Comparison of ENCODE assay signal across 19 cellular contexts in genomic region chr3:14328422-14328821, GRCh38.
DNase-seq lines count a peak whose midpoint lies in the region; ATAC-seq, FAIRE-seq and TF ChIP-seq lines count a peak whose summit lies in the region.
"Had no signal": no experiment of that assay in that cellular context is flagged by ENCODE, and none has a peak within 500 bp of the region (broad histone marks: within the 10 kb centered on the region; RNA-seq: fewer than 3 reads in every experiment).

No MANE protein-coding gene starts in this region.

- TF ChIP-seq POLR2A in gastrocnemius medialis (IDR thresholded peaks at IDR 0.05) = no peak

- no peaks in the 10 kb centered on the region for H3K36me3 ChIP-seq in HEK293 (ENCODE audit: control insufficient read depth in 2 of 2, insufficient read depth in 1 of 2, low read length in 2 of 2)
- no peaks in the 10 kb centered on the region for H3K36me3 ChIP-seq in gastrocnemius medialis

- no peak for DNase-seq in HTR-8/SVneo (ENCODE audit: insufficient read length, low spot score)
- peak; percentile 42 for DNase-seq in epithelial cell of esophagus (ENCODE audit: low read depth)
- DNase-seq in gastrocnemius medialis = no peak
- DNase-seq in chondrocyte (ENCODE audit: low spot score) = no peak
- DNase-seq: C1 segment of cervical spinal cord; CD4-positive, alpha-beta memory T cell; DMS 273 treated with DMSO at 0.1 percent for 48 hours; DMS79; EL; GDM1; GM23248; H7 had no signal

- FAIRE-seq in HTR-8/SVneo (lab: Jason Lieb, UNC) = peak; percentile 46
- FAIRE-seq: D721Med, GM12878, GM19239, H1 had no signal

- H3K4me3 Mint-ChIP-seq in chondrocyte (ENCODE audit: unreplicated experiment) = no peak overlapping the region
- H3K4me3 Mint-ChIP-seq: CD4-positive, alpha-beta memory T cell had no signal

- H3K4me3 ChIP-seq in HEK293 (ENCODE audit: low read depth, low read length) (no peak overlapping the region), epithelial cell of esophagus (ENCODE audit: low read length) (no peak overlapping the region), gastrocnemius medialis (no peak overlapping the region)
- H3K4me3 ChIP-seq: GM12878, GM23248 had no signal

- ATAC-seq in gastrocnemius medialis = no peak
- ATAC-seq in HG03280 (IDR thresholded peaks at IDR 0.05; ENCODE audit: unreplicated experiment) = no peak
- ATAC-seq in HG03520 (IDR thresholded peaks at IDR 0.05; ENCODE audit: unreplicated experiment) = no peak
- ATAC-seq: GM12878 had no signal

- no peak overlapping the region for H3K27ac Mint-ChIP-seq in chondrocyte (ENCODE audit: unreplicated experiment)
- H3K27ac Mint-ChIP-seq: CD4-positive, alpha-beta memory T cell had no signal

- no peaks in the 10 kb centered on the region for H3K9me3 Mint-ChIP-seq in chondrocyte (ENCODE audit: low read depth)

- CTCF ChIA-PET in HEK293 (lab: Yijun Ruan, JAX) = interaction anchor here (0.8 to 1.0 kb wide), 2 partner anchors 53 to 65 kb away, joined by 3 read pairs; no protein-coding TSS in a partner anchor

- TF ChIP-seq CTCF in HEK293 (tag by site-specific recombination; IDR thresholded peaks at IDR 0.05) (no peak), epithelial cell of esophagus (IDR thresholded peaks at IDR 0.05; ENCODE audit: insufficient read depth, low read depth, low read length, missing control alignments) (no peak), gastrocnemius medialis (IDR thresholded peaks at IDR 0.05 in 4 of 5, conservative IDR thresholded peaks at IDR 0.05 in 1 of 5) (no peak), chondrocyte (IDR thresholded peaks at IDR 0.05) (no peak)

- no peaks in the 10 kb centered on the region for H3K27me3 ChIP-seq in gastrocnemius medialis

- H3K9me3 ChIP-seq in HEK293 (ENCODE audit: control insufficient read depth, insufficient read depth, low read depth, low read length) = no peaks in the 10 kb centered on the region
- no peaks in the 10 kb centered on the region for H3K9me3 ChIP-seq in gastrocnemius medialis

- H3K27me3 Mint-ChIP-seq in chondrocyte (ENCODE audit: low read depth) = no peaks in the 10 kb centered on the region

- intact Hi-C loops in gastrocnemius medialis (cut with DNase I; ENCODE audit: low total_unique reads) = no loop called here

- H3K27ac ChIP-seq in HEK293 (ENCODE audit: extremely low read depth, low read depth, low read length) = no peak overlapping the region
- H3K27ac ChIP-seq in gastrocnemius medialis = peak overlapping the region; percentile 63 to 95 (median 94)
- H3K27ac ChIP-seq: GM23248 had no signal

- POLR2A ChIA-PET in HEK293 (lab: Yijun Ruan, JAX) = no interaction called here

- peaks cover 34% of the 10 kb centered on the region for H3K4me1 Mint-ChIP-seq in chondrocyte (ENCODE audit: low read depth)
- H3K4me1 Mint-ChIP-seq: CD4-positive, alpha-beta memory T cell had no signal

- in situ Hi-C loops in gastrocnemius medialis (cut with MboI; ENCODE audit: low sequenced_read_pairs in 4 of 4) = loop anchor here in 2 of 4 donors (5.0 to 10.0 kb wide), 2 partner anchors 36 to 66 kb away; no protein-coding TSS in a partner anchor

- H3K36me3 Mint-ChIP-seq in chondrocyte (ENCODE audit: low read depth) = no peaks in the 10 kb centered on the region
- H3K36me3 Mint-ChIP-seq: CD4-positive, alpha-beta memory T cell had no signal

- H3K4me1 ChIP-seq in HEK293 (ENCODE audit: control insufficient read depth, insufficient read depth, low read length) (peaks cover 6% of the 10 kb centered on the region; the same call in 1 of the 2 replicates), gastrocnemius medialis (peaks cover 27 to 43% of the 10 kb centered on the region in 2 donors)

TF ChIP-seq in HEK293, 187 proteins besides CTCF, POLR2A, EP300 and RAD21:
- TF ChIP-seq WT1 (tag by site-specific recombination; IDR thresholded peaks at IDR 0.05) (no peak), ZNF629 (tag by site-specific recombination; IDR thresholded peaks at IDR 0.05) (no peak), ZNF16 (tag by site-specific recombination; IDR thresholded peaks at IDR 0.05; ENCODE audit: low read depth) (no peak), ZNF692 (tag by site-specific recombination; IDR thresholded peaks at IDR 0.05) (no peak), ZNF580 (tag by site-specific recombination; IDR thresholded peaks at IDR 0.05) (0 out of 2 replicates have a peak, but pooled peaks have one; percentile 65), SP2 (tag by site-specific recombination; IDR thresholded peaks at IDR 0.05) (no peak), ZNF146 (tag by site-specific recombination; IDR thresholded peaks at IDR 0.05) (peak; percentile 99), ZNF280D (tag by site-specific recombination; IDR thresholded peaks at IDR 0.05) (peak; percentile 74; the same call in 1 of the 2 replicates), ZNF548 (tag by site-specific recombination; IDR thresholded peaks at IDR 0.05) (no peak)
TF ChIP-seq in HEK293: peak in this region for 3.
